Comparison of ENCODE assay signal across 28 cellular contexts in genomic region chr14:92049781-92050180, GRCh38.
"Had no signal": no experiment of that assay in that cellular context is flagged by ENCODE, and none has a peak within 500 bp of the region (broad histone marks: within the 10 kb centered on the region; RNA-seq: fewer than 3 reads in every experiment).

No MANE protein-coding gene starts in this region.

- H3K4me3 ChIP-seq: colonic mucosa, coronary artery, dorsolateral prefrontal cortex, esophagus muscularis mucosa, esophagus squamous epithelium, gastrocnemius medialis, gastroesophageal sphincter, heart left ventricle, heart right ventricle had no signal

- H3K36me3 ChIP-seq: colonic mucosa, gastrocnemius medialis had no signal

- H3K4me1 ChIP-seq: colonic mucosa, esophagus muscularis mucosa, esophagus squamous epithelium, foreskin keratinocyte, gastrocnemius medialis, gastroesophageal sphincter, heart left ventricle, heart right ventricle had no signal

- H3K27me3 ChIP-seq: colonic mucosa, dorsolateral prefrontal cortex, esophagus muscularis mucosa, esophagus squamous epithelium, foreskin keratinocyte, gastrocnemius medialis, gastroesophageal sphincter, heart left ventricle, heart right ventricle had no signal

- ATAC-seq: effector memory CD8-positive, alpha-beta T cell; esophagus mucosa; foreskin keratinocyte; gastrocnemius medialis; gastroesophageal sphincter; heart left ventricle; heart right ventricle had no signal

- FAIRE-seq: colon, endometrium, endothelial cell of umbilical vein, frontal cortex had no signal

- H3K27ac ChIP-seq: colonic mucosa, coronary artery, dorsolateral prefrontal cortex, epithelial cell of prostate, esophagus muscularis mucosa, esophagus squamous epithelium, foreskin keratinocyte, gastrocnemius medialis, gastroesophageal sphincter, heart left ventricle, heart right ventricle had no signal

- DNase-seq: colonic mucosa; cortex of kidney; dermis blood vessel endothelial cell; dorsolateral prefrontal cortex; effector CD4-positive, alpha-beta T cell; effector CD8-positive, alpha-beta T cell; effector memory CD4-positive, alpha-beta T cell; effector memory CD8-positive, alpha-beta T cell; endodermal cell; erythroblast; esophagus squamous epithelium; foreskin fibroblast; foreskin keratinocyte; foreskin melanocyte; gastrocnemius medialis; glutamatergic neuron; head of caudate nucleus; heart left ventricle; heart right ventricle had no signal

- H3K9me3 ChIP-seq: colonic mucosa, gastrocnemius medialis had no signal
